32 cellular contexts compared by ENCODE assay signal in the genomic region with DNA sequence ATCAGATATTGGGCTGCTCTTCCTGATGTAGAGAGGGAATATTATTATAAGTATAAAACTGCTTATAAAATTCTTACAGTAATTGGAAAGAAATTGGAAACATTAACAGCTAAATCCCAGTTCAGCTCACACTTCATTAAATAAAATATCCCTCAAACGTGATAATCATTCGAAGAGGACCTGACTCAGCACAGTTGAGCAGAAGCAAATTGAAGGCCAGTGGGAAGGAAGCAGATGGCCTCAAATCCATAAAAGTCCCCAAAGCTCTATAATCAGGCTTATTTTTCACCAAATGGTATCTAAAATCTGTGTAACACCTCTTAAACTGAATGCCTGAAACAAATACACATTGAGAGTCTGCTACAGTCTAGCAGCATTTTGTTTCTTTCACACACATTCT.
"Had no signal": no experiment of that assay in that cellular context is flagged by ENCODE, and none has a peak within 500 bp of the region (broad histone marks: within the 10 kb centered on the region; RNA-seq: fewer than 3 reads in every experiment).

No MANE protein-coding gene starts in this region.

- H3K9me3 ChIP-seq: ascending aorta, breast epithelium had no signal

- FAIRE-seq: colon, TTC549 had no signal

- H3K36me3 ChIP-seq: ascending aorta, brain microvascular endothelial cell, breast epithelium had no signal

- H3K4me3 ChIP-seq: ascending aorta, breast epithelium had no signal

- H3K27me3 ChIP-seq: ascending aorta, brain microvascular endothelial cell, breast epithelium had no signal

- DNase-seq: activated CD4-positive, alpha-beta memory T cell treated with anti-CD3 and anti-CD28 coated beads, Interleukin-2, amount 10 ng/mL, durations not matched to agents 7 days and 5 days; activated CD4-positive, alpha-beta T cell treated with anti-CD3 and anti-CD28 coated beads for 1 hour; activated CD4-positive, alpha-beta T cell treated with anti-CD3 and anti-CD28 coated beads for 36 hours; activated CD4-positive, alpha-beta T cell treated with anti-CD3 and anti-CD28 coated beads for 48 hours; activated CD4-positive, alpha-beta T cell treated with anti-CD3 and anti-CD28 coated beads, Interleukin-2, amount 10 ng/mL, durations not matched to agents 7 days and 5 days; activated CD4-positive, alpha-beta T cell treated with anti-CD3 and anti-CD28 coated beads, Interleukin-2, amount 50 U/mL, for 48 hours; activated CD4-positive, CD25-positive, alpha-beta regulatory T cell; activated CD8-positive, alpha-beta memory T cell treated with anti-CD3 and anti-CD28 coated beads for 24 hours; activated CD8-positive, alpha-beta memory T cell treated with anti-CD3 and anti-CD28 coated beads, Interleukin-2, amount 10 ng/mL, durations not matched to agents 7 days and 5 days; activated CD8-positive, alpha-beta memory T cell treated with anti-CD3 and anti-CD28 coated beads, Interleukin-2, amount 50 U/mL, for 48 hours; activated CD8-positive, alpha-beta T cell treated with anti-CD3 and anti-CD28 coated beads, Interleukin-2, amount 10 ng/mL, durations not matched to agents 7 days and 5 days; activated effector memory CD4-positive, alpha-beta T cell treated with Interleukin-2 at 50 U/mL for 16 hours; activated gamma-delta T cell; activated naive CD4-positive, alpha-beta T cell treated with anti-CD3 and anti-CD28 coated beads, Interleukin-2, amount 10 ng/mL, durations not matched to agents 7 days and 5 days; activated naive CD4-positive, alpha-beta T cell treated with Interleukin-2 at 50 U/mL for 16 hours; activated naive CD8-positive, alpha-beta T cell treated with anti-CD3 and anti-CD28 coated beads, Interleukin-2, amount 10 ng/mL, durations not matched to agents 7 days and 5 days; activated naive CD8-positive, alpha-beta T cell treated with anti-CD3 and anti-CD28 coated beads, Interleukin-2, amount 50 U/mL, for 24 hours; activated T-cell treated with anti-CD3 and anti-CD28 coated beads, Interleukin-2, amount 50 U/mL, for 24 hours; activated T-cell treated with anti-CD3 and anti-CD28 coated beads, Interleukin-2, amount 50 U/mL, for 48 hours; amygdala; anterior cingulate cortex; brain microvascular endothelial cell; central memory CD4-positive, alpha-beta T cell; T-helper 2 cell; T-helper 9 cell had no signal

- ATAC-seq: activated CD4-positive, alpha-beta T cell treated with anti-CD3 and anti-CD28 coated beads for 36 hours; activated CD4-positive, CD25-positive, alpha-beta regulatory T cell treated with anti-CD3 and anti-CD28 coated beads, Interleukin-2, amount 50 U/mL, for 24 hours; activated CD8-positive, alpha-beta memory T cell treated with anti-CD3 and anti-CD28 coated beads, Interleukin-2, amount 10 ng/mL, durations not matched to agents 7 days and 5 days; activated CD8-positive, alpha-beta T cell treated with anti-CD3 and anti-CD28 coated beads, Interleukin-2, amount 10 ng/mL, durations not matched to agents 7 days and 5 days; activated naive CD8-positive, alpha-beta T cell treated with anti-CD3 and anti-CD28 coated beads, Interleukin-2, amount 50 U/mL, for 24 hours; WTC11 had no signal

- H3K27ac ChIP-seq: ascending aorta, brain microvascular endothelial cell, breast epithelium, VCaP had no signal

- H3K4me1 ChIP-seq: breast epithelium had no signal
